Comparison of ENCODE assay signal across 8 cellular contexts in the genomic region with DNA sequence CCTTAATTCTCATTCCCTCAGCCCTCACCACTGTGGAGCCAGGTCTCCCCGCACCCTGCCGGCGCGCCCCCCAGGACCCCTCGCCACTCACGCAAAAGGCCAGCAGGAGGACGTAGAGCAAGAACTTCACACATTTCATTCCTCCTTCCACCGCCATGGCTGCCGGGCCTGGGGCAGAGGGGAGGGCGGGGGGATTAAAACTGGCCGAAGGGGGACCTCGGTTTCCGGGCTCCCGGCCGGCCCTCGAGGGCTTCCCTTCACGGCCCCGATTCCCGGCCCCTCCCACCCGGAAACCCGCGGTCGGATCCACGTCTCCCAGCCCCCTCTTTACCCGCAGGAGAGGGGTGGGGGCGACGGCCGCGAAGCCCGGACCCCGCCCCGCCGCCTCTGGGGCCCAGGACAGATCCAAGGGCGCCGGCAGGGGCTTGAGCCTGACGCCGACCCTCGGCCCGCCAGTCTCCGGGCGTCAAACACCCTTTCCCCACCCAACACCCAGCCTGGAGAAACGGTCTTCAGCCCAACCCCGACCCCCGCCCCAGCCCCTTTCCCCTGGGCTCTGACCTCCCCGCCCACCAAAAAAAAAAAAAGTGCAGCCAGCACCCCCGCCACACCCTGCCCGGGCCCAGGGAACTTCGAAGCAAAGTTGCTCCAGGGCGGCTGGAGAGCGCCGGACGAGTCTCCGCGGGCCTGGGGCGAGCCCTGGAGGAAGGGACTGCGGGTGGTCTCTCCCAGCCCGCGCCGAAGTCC. TPM values are rescaled to one million over a fixed set of nuclear protein-coding genes. Genes with fewer than 3 reads are reported as not detected.
DNase-seq lines count a peak whose midpoint lies in the region; ATAC-seq and TF ChIP-seq lines count a peak whose summit lies in the region.

No MANE protein-coding gene starts in this region.

- H3K4me1 ChIP-seq in mononuclear cell (ENCODE audit: insufficient read depth, low read length) (peaks cover 42% of the 10 kb centered on the region), upper lobe of right lung (peaks cover 44% of the 10 kb centered on the region)

- no peaks in the 10 kb centered on the region for H3K27me3 ChIP-seq in mononuclear cell (ENCODE audit: insufficient read depth, low read length)
- no peaks in the 10 kb centered on the region for H3K27me3 ChIP-seq in upper lobe of right lung

- DNase-seq in Ammon's horn (ENCODE audit: low spot score) (peak; percentile 69), SW480 (ENCODE audit: low spot score) (peak; percentile 62), epithelial cell of proximal tubule (ENCODE audit: low read depth) (no peak), upper lobe of right lung (peak; percentile 93), dedifferentiated amniotic fluid mesenchymal stem cell (ENCODE audit: extremely low spot score) (no peak)

- ATAC-seq in HG03103 (IDR thresholded peaks at IDR 0.05; ENCODE audit: low read depth, unreplicated experiment) (peak; percentile 14), upper lobe of right lung (peak; percentile 60)

- TF ChIP-seq CTCF in GM12875 (IDR thresholded peaks at IDR 0.05; ENCODE audit: borderline replicate concordance, insufficient read depth, low read depth, low read length): no peak
- no peak for TF ChIP-seq CTCF in epithelial cell of proximal tubule (conservative IDR thresholded peaks at IDR 0.05; ENCODE audit: low read depth, low read length)
- TF ChIP-seq CTCF in upper lobe of right lung (IDR thresholded peaks at IDR 0.05): no peak

- intact Hi-C loops in upper lobe of right lung (cut with DNase I): no loop called here

- H3K9me3 ChIP-seq in mononuclear cell (ENCODE audit: low read depth, low read length) (no peaks in the 10 kb centered on the region), upper lobe of right lung (no peaks in the 10 kb centered on the region)

- H3K4me3 ChIP-seq in GM12875 (ENCODE audit: low read depth, low read length): peak overlapping the region; percentile 89
- peak overlapping the region; percentile 70 for H3K4me3 ChIP-seq in epithelial cell of proximal tubule (ENCODE audit: low read depth, low read length)
- H3K4me3 ChIP-seq in mononuclear cell (ENCODE audit: low read length): peak overlapping the region; percentile 68
- H3K4me3 ChIP-seq in upper lobe of right lung: peak overlapping the region; percentile 74

- H3K27ac ChIP-seq in upper lobe of right lung: peak overlapping the region; percentile 97

- peaks cover 41% of the 10 kb centered on the region for H3K36me3 ChIP-seq in upper lobe of right lung

RNA-seq across cellular contexts. Expression of a gene that starts 0.5 kb away (rescaled TPM):
- total RNA-seq in epithelial cell of proximal tubule: 758 and 1,095 TPM in 2 replicates
- total RNA-seq in mononuclear cell: 184 TPM
- 1,158 TPM for total RNA-seq in upper lobe of right lung

RNA-seq across cellular contexts. Expression of a gene that starts 8.2 kb away (rescaled TPM):
- total RNA-seq in epithelial cell of proximal tubule: 2.3 and 2.5 TPM in 2 replicates
- 3.0 TPM for total RNA-seq in mononuclear cell
- total RNA-seq in upper lobe of right lung: 6.0 TPM

RNA-seq across cellular contexts. Expression of a gene that starts 12.5 kb away (rescaled TPM):
- 157 and 187 TPM in 2 replicates for total RNA-seq in epithelial cell of proximal tubule
- total RNA-seq in mononuclear cell: 61.8 TPM
- total RNA-seq in upper lobe of right lung: 129 TPM

RNA-seq across cellular contexts. Expression of a gene that starts 14.6 kb away (rescaled TPM):
- total RNA-seq in epithelial cell of proximal tubule: 2.8 and 8.5 TPM in 2 replicates
- total RNA-seq in mononuclear cell: 1.8 TPM
- 5.8 TPM for total RNA-seq in upper lobe of right lung

RNA-seq across cellular contexts. Expression of a gene that starts 20.7 kb away (rescaled TPM):
- 3.8 and 7.7 TPM in 2 replicates for total RNA-seq in epithelial cell of proximal tubule
- total RNA-seq in mononuclear cell: 2.0 TPM
- 14.7 TPM for total RNA-seq in upper lobe of right lung

Comparison
In these comparisons a context has a peak if more than half of its experiments do, and no peak if none do; other contexts are left out.
1. DNase-seq: peak in Ammon's horn (single experiment), SW480 (single experiment) and upper lobe of right lung (single experiment); none in epithelial cell of proximal tubule (single experiment) and dedifferentiated amniotic fluid mesenchymal stem cell (single experiment).
2. Peak in every context shown above with its lines, with median percentiles within 50 percentile points of each other: H3K4me3 ChIP-seq.